Comparison of ENCODE assay signal across 13 cellular contexts in the genomic region with DNA sequence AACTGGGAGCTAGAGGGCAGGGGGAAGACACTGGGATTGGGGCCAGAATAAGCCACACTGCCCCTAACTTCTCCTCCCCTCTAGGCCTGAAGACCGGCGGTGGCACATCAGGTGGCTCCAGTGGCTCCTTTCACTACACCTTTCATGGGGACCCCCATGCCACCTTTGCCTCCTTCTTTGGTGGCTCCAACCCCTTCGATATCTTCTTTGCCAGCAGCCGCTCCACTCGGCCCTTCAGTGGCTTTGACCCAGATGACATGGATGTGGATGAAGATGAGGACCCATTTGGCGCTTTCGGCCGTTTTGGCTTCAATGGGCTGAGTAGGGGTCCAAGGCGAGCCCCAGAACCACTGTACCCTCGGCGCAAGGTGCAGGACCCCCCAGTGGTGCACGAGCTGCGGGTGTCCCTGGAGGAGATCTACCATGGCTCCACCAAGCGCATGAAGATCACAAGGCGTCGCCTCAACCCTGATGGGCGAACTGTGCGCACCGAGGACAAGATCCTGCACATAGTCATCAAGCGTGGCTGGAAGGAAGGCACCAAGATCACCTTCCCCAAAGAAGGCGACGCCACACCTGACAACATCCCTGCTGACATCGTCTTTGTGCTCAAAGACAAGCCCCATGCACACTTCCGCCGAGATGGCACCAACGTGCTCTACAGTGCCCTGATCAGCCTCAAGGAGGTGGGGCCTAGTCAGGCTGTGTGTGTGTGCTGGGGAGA. TPM values are rescaled to one million over a fixed set of nuclear protein-coding genes. Genes with fewer than 3 reads are reported as not detected.
DNase-seq lines count a peak whose midpoint lies in the region; ATAC-seq and TF ChIP-seq lines count a peak whose summit lies in the region.
"Had no signal": no experiment of that assay in that cellular context is flagged by ENCODE, and none has a peak within 500 bp of the region (broad histone marks: within the 10 kb centered on the region; RNA-seq: fewer than 3 reads in every experiment).

No MANE protein-coding gene starts in this region.

- no peak for ATAC-seq in Right ventricle myocardium superior (ENCODE audit: poor library complexity)
- ATAC-seq: activated naive CD8-positive, alpha-beta T cell treated with anti-CD3 and anti-CD28 coated beads, Interleukin-2, amount 50 U/mL, for 24 hours had no signal

- H3K4me3 ChIP-seq in cardiac muscle cell (no peak overlapping the region), osteoblast (ENCODE audit: insufficient read depth, low read length) (no peak overlapping the region), transverse colon (no peak overlapping the region), BE2C (ENCODE audit: low read depth, low read length) (no peak overlapping the region)

- H4K20me1 ChIP-seq in osteoblast (ENCODE audit: insufficient read depth, low read length), result no peaks in the 10 kb centered on the region

- WGBS in transverse colon (ENCODE audit: low coverage in 1 of 2), 2 donors, result 91 to 96% methylated on average over 8 to 26 of the region's 26 CpGs

- no peak overlapping the region for H2AFZ ChIP-seq in osteoblast (ENCODE audit: low read length)
- H2AFZ ChIP-seq: parathyroid adenoma had no signal

- peak overlapping the region; percentile 98 for H3K27ac ChIP-seq in cardiac muscle cell
- peak overlapping the region; percentile 80 for H3K27ac ChIP-seq in osteoblast (ENCODE audit: low read depth, low read length)
- H3K27ac ChIP-seq in transverse colon, result peak overlapping the region; percentile 90 to 96 (median 94)
- H3K27ac ChIP-seq: parathyroid adenoma had no signal

- TF ChIP-seq POLR2A in transverse colon (IDR thresholded peaks at IDR 0.05), result no peak

- no peak for TF ChIP-seq CTCF in cardiac muscle cell (IDR thresholded peaks at IDR 0.05; ENCODE audit: low read depth, low read length)
- TF ChIP-seq CTCF in osteoblast (IDR thresholded peaks at IDR 0.05; ENCODE audit: extremely low read depth, low read depth, low read length), result no peak
- TF ChIP-seq CTCF in transverse colon (IDR thresholded peaks at IDR 0.05), result no peak
- TF ChIP-seq CTCF in BE2C (IDR thresholded peaks at IDR 0.05; ENCODE audit: low read depth, low read length), result no peak
- no peak for TF ChIP-seq CTCF in mesothelial cell of epicardium (IDR thresholded peaks at IDR 0.05; ENCODE audit: unreplicated experiment)

- H3K27me3 Mint-ChIP-seq in mesothelial cell of epicardium (ENCODE audit: low read depth), result no peaks in the 10 kb centered on the region
- H3K27me3 Mint-ChIP-seq: activated naive CD8-positive, alpha-beta T cell treated with anti-CD3 and anti-CD28 coated beads, Interleukin-2, amount 50 U/mL, for 24 hours; CD4-positive, CD25-positive, alpha-beta regulatory T cell had no signal

- H3K36me3 Mint-ChIP-seq in mesothelial cell of epicardium, result peaks cover 9% of the 10 kb centered on the region

- no peaks in the 10 kb centered on the region for H3K9me3 Mint-ChIP-seq in mesothelial cell of epicardium
- H3K9me3 Mint-ChIP-seq: activated naive CD8-positive, alpha-beta T cell treated with anti-CD3 and anti-CD28 coated beads, Interleukin-2, amount 50 U/mL, for 24 hours; CD4-positive, CD25-positive, alpha-beta regulatory T cell had no signal

- peaks cover 27% of the 10 kb centered on the region for H3K4me1 Mint-ChIP-seq in mesothelial cell of epicardium

- in situ Hi-C loops in transverse colon (cut with MboI; ENCODE audit: low pct_ligation_motif_present in 1 of 4, low pct_unique_long_range_greater_than_20kb in 1 of 4, low sequenced_read_pairs in 3 of 4), result loop anchor here in 2 of 4 donors (25.0 kb wide), 2 partner anchors 109 to 691 kb away; a partner anchor contains a TSS

- DNase-seq in cardiac muscle cell (ENCODE audit: low read depth in 1 of 2, low spot score in 1 of 2) (no peak), Right ventricle myocardium superior (no peak), ecto neural progenitor cell (ENCODE audit: low spot score) (peak; percentile 29), osteoblast (ENCODE audit: insufficient read length, low spot score, missing footprints) (no peak), transverse colon (no peak), BE2C (no peak), mesothelial cell of epicardium (ENCODE audit: low spot score in 2 of 2, unreplicated experiment in 2 of 2) (no peak)
- no peak for DNase-seq in activated CD4-positive, alpha-beta T cell treated with anti-CD3 and anti-CD28 coated beads, Interleukin-2, amount 50 U/mL, for 1 hour
- DNase-seq: activated naive CD8-positive, alpha-beta T cell treated with anti-CD3 and anti-CD28 coated beads, Interleukin-2, amount 50 U/mL, for 24 hours; CD4-positive, CD25-positive, alpha-beta regulatory T cell; stimulated activated CD4-positive, alpha-beta T cell treated with anti-CD3 and anti-CD28 coated beads, Interleukin-15, amount 100 ng/mL, for 24 hours; T-helper 9 cell had no signal

- H3K27ac Mint-ChIP-seq in mesothelial cell of epicardium, result no peak overlapping the region
- H3K27ac Mint-ChIP-seq: activated naive CD8-positive, alpha-beta T cell treated with anti-CD3 and anti-CD28 coated beads, Interleukin-2, amount 50 U/mL, for 24 hours had no signal

- no peaks in the 10 kb centered on the region for H3K9me3 ChIP-seq in cardiac muscle cell (ENCODE audit: low read depth)
- H3K9me3 ChIP-seq in osteoblast (ENCODE audit: low read depth, low read length), result no peaks in the 10 kb centered on the region
- H3K9me3 ChIP-seq in transverse colon, result no peaks in the 10 kb centered on the region
- H3K9me3 ChIP-seq in BE2C, result no peaks in the 10 kb centered on the region

- H3K36me3 ChIP-seq in cardiac muscle cell, result peaks cover 6% of the 10 kb centered on the region
- H3K36me3 ChIP-seq in osteoblast (ENCODE audit: insufficient read depth, low read length), result peaks cover 29% of the 10 kb centered on the region
- no peaks in the 10 kb centered on the region for H3K36me3 ChIP-seq in transverse colon
- H3K36me3 ChIP-seq in BE2C, result peaks cover 12% of the 10 kb centered on the region

- H3K4me1 ChIP-seq in cardiac muscle cell (ENCODE audit: low read depth) (peaks cover 60% of the 10 kb centered on the region), osteoblast (ENCODE audit: insufficient read depth, low read length) (peaks cover 56% of the 10 kb centered on the region), transverse colon (peaks cover 18 to 44% (median 32%) of the 10 kb centered on the region in 4 donors), BE2C (peaks cover 24% of the 10 kb centered on the region)
- H3K4me1 ChIP-seq: parathyroid adenoma had no signal

- H3K27me3 ChIP-seq in cardiac muscle cell (no peaks in the 10 kb centered on the region), osteoblast (ENCODE audit: insufficient read depth, low read length) (no peaks in the 10 kb centered on the region), transverse colon (no peaks in the 10 kb centered on the region), BE2C (no peaks in the 10 kb centered on the region)

- intact Hi-C loops in Right ventricle myocardium superior (cut with DNase I), result loop anchor here (10.0 kb wide), 1 partner anchor 58 kb away; no protein-coding TSS in a partner anchor
- intact Hi-C loops in transverse colon (cut with DNase I; ENCODE audit: low total_unique reads), result no loop called here

- no peak overlapping the region for H3K4me2 ChIP-seq in osteoblast (ENCODE audit: insufficient read depth, low read length)

- H3K4me3 Mint-ChIP-seq in mesothelial cell of epicardium, result no peak overlapping the region
- H3K4me3 Mint-ChIP-seq: activated naive CD8-positive, alpha-beta T cell treated with anti-CD3 and anti-CD28 coated beads, Interleukin-2, amount 50 U/mL, for 24 hours; CD4-positive, CD25-positive, alpha-beta regulatory T cell had no signal

- no peaks in the 10 kb centered on the region for H3K79me2 ChIP-seq in osteoblast (ENCODE audit: insufficient read depth, low read length)
- H3K79me2 ChIP-seq: parathyroid adenoma had no signal

- no peak for TF ChIP-seq EP300 in transverse colon (IDR thresholded peaks at IDR 0.05; ENCODE audit: low read depth)

RNA-seq across cellular contexts. Expression of a gene that starts 6.8 kb away (rescaled TPM):
- 39.0 and 44.1 TPM in 2 replicates for total RNA-seq in cardiac muscle cell
- polyA plus RNA-seq in cardiac muscle cell, result 24.6 and 32.2 TPM in 2 replicates
- total RNA-seq in Right ventricle myocardium superior, result 48.7 TPM
- 12.7 and 16.5 TPM in 2 replicates for total RNA-seq in osteoblast
- 10 to 100 TPM in 2 of 4 donors, 1 to 10 TPM in 2; 4.1 to 22.5 (median 10.2) TPM for total RNA-seq in transverse colon
- polyA plus RNA-seq in BE2C (2012; ENCODE audit: insufficient read depth, insufficient read length, low read depth), result 12.4 TPM
- total RNA-seq in mesothelial cell of epicardium, result 15.4 to 18.4 TPM (median 16.4 TPM) in 3 replicates

RNA-seq across cellular contexts. Expression of a gene that starts 38.3 kb away (rescaled TPM):
- total RNA-seq in cardiac muscle cell (1.1 and 2.9 TPM in 2 replicates), Right ventricle myocardium superior (0.19 TPM), osteoblast (under 0.01 TPM in 1 of 2 replicates, not detected in the other), transverse colon (under 1 TPM in 2 of 4 donors, not detected in 2; 0.16 to 0.27 TPM), mesothelial cell of epicardium (0.62 to 0.99 TPM (median 0.83 TPM) in 3 replicates)
- polyA plus RNA-seq in cardiac muscle cell, result 0.95 and 1.4 TPM in 2 replicates
- polyA plus RNA-seq in BE2C (2012; ENCODE audit: insufficient read depth, insufficient read length, low read depth), result not detected
- total RNA-seq: CD4-positive, CD25-positive, alpha-beta regulatory T cell had no signal
- polyA plus RNA-seq: CD4-positive, CD25-positive, alpha-beta regulatory T cell had no signal
